33 cellular contexts compared by ENCODE assay signal in genomic region chr13:82675024-82675423, GRCh38.
"Had no signal": no experiment of that assay in that cellular context is flagged by ENCODE, and none has a peak within 500 bp of the region (broad histone marks: within the 10 kb centered on the region; RNA-seq: fewer than 3 reads in every experiment).

No MANE protein-coding gene starts in this region.

- H3K27ac ChIP-seq: brain microvascular endothelial cell, coronary artery, dorsolateral prefrontal cortex, WERI-Rb-1 had no signal

- H3K4me3 ChIP-seq: coronary artery, dorsolateral prefrontal cortex had no signal

- H3K9me3 Mint-ChIP-seq: activated CD4-positive, alpha-beta T cell treated with anti-CD3 and anti-CD28 coated beads, Interleukin-2, amount 10 ng/mL, durations not matched to agents 7 days and 5 days; activated CD8-positive, alpha-beta T cell treated with anti-CD3 and anti-CD28 coated beads for 36 hours; activated T-cell treated with anti-CD3 and anti-CD28 coated beads, Interleukin-2, amount 50 U/mL, for 4 hours; activated T-helper 17 cell treated with anti-CD3 and anti-CD28 coated beads, Interleukin-2, amount 50 U/mL, for 72 hours; central memory CD8-positive, alpha-beta T cell; dendritic cell treated with granulocyte-macrophage colony-stimulating factor and Interleukin-4, amounts not matched to agents 40 ng/mL and 50 ng/mL, for 4 days; T-helper 2 cell treated with Interferon-gamma antibody and Interleukin-4, amounts not matched to agents 5 μg/mL and 100 μg/mL, for 36 hours had no signal

- ATAC-seq: activated CD4-positive, alpha-beta T cell treated with anti-CD3 and anti-CD28 coated beads for 36 hours; activated CD8-positive, alpha-beta T cell treated with anti-CD3 and anti-CD28 coated beads for 36 hours; activated T-cell treated with anti-CD3 and anti-CD28 coated beads, Interleukin-2, amount 50 U/mL, for 4 hours; activated T-helper 17 cell treated with anti-CD3 and anti-CD28 coated beads, Interleukin-2, amount 50 U/mL, for 72 hours; esophagus mucosa; T-helper 17 cell had no signal

- H3K4me3 Mint-ChIP-seq: activated CD4-positive, alpha-beta T cell treated with anti-CD3 and anti-CD28 coated beads for 36 hours; activated CD4-positive, alpha-beta T cell treated with anti-CD3 and anti-CD28 coated beads, Interleukin-2, amount 10 ng/mL, durations not matched to agents 7 days and 5 days; activated CD8-positive, alpha-beta T cell treated with anti-CD3 and anti-CD28 coated beads for 36 hours; activated naive CD8-positive, alpha-beta T cell; activated T-cell treated with anti-CD3 and anti-CD28 coated beads, Interleukin-2, amount 50 U/mL, for 4 hours; activated T-helper 17 cell treated with anti-CD3 and anti-CD28 coated beads, Interleukin-2, amount 50 U/mL, for 72 hours; central memory CD8-positive, alpha-beta T cell; dendritic cell treated with granulocyte-macrophage colony-stimulating factor and Interleukin-4, amounts not matched to agents 40 ng/mL and 50 ng/mL, for 4 days; endodermal cell; T-helper 17 cell; T-helper 2 cell treated with Interferon-gamma antibody and Interleukin-4, amounts not matched to agents 5 μg/mL and 100 μg/mL, for 36 hours had no signal

- FAIRE-seq: astrocyte, bronchial epithelial cell had no signal

- H3K27me3 Mint-ChIP-seq: activated CD4-positive, alpha-beta T cell treated with anti-CD3 and anti-CD28 coated beads for 36 hours; activated CD4-positive, alpha-beta T cell treated with anti-CD3 and anti-CD28 coated beads, Interleukin-2, amount 10 ng/mL, durations not matched to agents 7 days and 5 days; activated CD8-positive, alpha-beta T cell treated with anti-CD3 and anti-CD28 coated beads for 36 hours; activated naive CD8-positive, alpha-beta T cell; activated T-helper 17 cell treated with anti-CD3 and anti-CD28 coated beads, Interleukin-2, amount 50 U/mL, for 72 hours; central memory CD8-positive, alpha-beta T cell; dendritic cell treated with granulocyte-macrophage colony-stimulating factor and Interleukin-4, amounts not matched to agents 40 ng/mL and 50 ng/mL, for 4 days; T-helper 17 cell had no signal

- H3K27ac Mint-ChIP-seq: activated CD4-positive, alpha-beta T cell treated with anti-CD3 and anti-CD28 coated beads for 36 hours; activated CD4-positive, alpha-beta T cell treated with anti-CD3 and anti-CD28 coated beads, Interleukin-2, amount 10 ng/mL, durations not matched to agents 7 days and 5 days; activated CD8-positive, alpha-beta T cell treated with anti-CD3 and anti-CD28 coated beads for 36 hours; activated naive CD8-positive, alpha-beta T cell; activated T-helper 17 cell treated with anti-CD3 and anti-CD28 coated beads, Interleukin-2, amount 50 U/mL, for 72 hours; dendritic cell treated with granulocyte-macrophage colony-stimulating factor and Interleukin-4, amounts not matched to agents 40 ng/mL and 50 ng/mL, for 4 days; endodermal cell; T-helper 17 cell; T-helper 2 cell treated with Interferon-gamma antibody and Interleukin-4, amounts not matched to agents 5 μg/mL and 100 μg/mL, for 36 hours had no signal

- H3K4me1 Mint-ChIP-seq: activated CD4-positive, alpha-beta T cell treated with anti-CD3 and anti-CD28 coated beads for 36 hours; activated CD4-positive, alpha-beta T cell treated with anti-CD3 and anti-CD28 coated beads, Interleukin-2, amount 10 ng/mL, durations not matched to agents 7 days and 5 days; activated T-helper 17 cell treated with anti-CD3 and anti-CD28 coated beads, Interleukin-2, amount 50 U/mL, for 72 hours; central memory CD8-positive, alpha-beta T cell; endodermal cell; T-helper 17 cell had no signal

- H3K27me3 ChIP-seq: brain microvascular endothelial cell, dorsolateral prefrontal cortex had no signal

- DNase-seq: activated CD4-positive, alpha-beta T cell treated with anti-CD3 and anti-CD28 coated beads for 36 hours; activated CD4-positive, alpha-beta T cell treated with anti-CD3 and anti-CD28 coated beads, Interleukin-2, amount 10 ng/mL, durations not matched to agents 7 days and 5 days; activated CD4-positive, alpha-beta T cell treated with anti-CD3 and anti-CD28 coated beads, Interleukin-2, amount 50 U/mL, for 48 hours; activated CD4-positive, CD25-positive, alpha-beta regulatory T cell; activated CD4-positive, CD25-positive, alpha-beta regulatory T cell treated with anti-CD3 and anti-CD28 coated beads, Interleukin-2, amount 50 U/mL, for 72 hours; activated CD8-positive, alpha-beta memory T cell treated with anti-CD3 and anti-CD28 coated beads for 24 hours; activated CD8-positive, alpha-beta T cell treated with anti-CD3 and anti-CD28 coated beads for 36 hours; activated effector memory CD4-positive, alpha-beta T cell treated with Interleukin-2 at 50 U/mL for 16 hours; activated gamma-delta T cell treated with Interleukin-2 at 50 U/mL for 16 hours; activated naive CD4-positive, alpha-beta T cell treated with anti-CD3 and anti-CD28 coated beads, Interleukin-2, amount 50 U/mL, for 16 hours; activated naive CD4-positive, alpha-beta T cell treated with Interleukin-2 at 50 U/mL for 16 hours; activated T-cell treated with anti-CD3 and anti-CD28 coated beads, Interleukin-2, amount 50 U/mL, for 4 hours; amniotic stem cell; anterior cingulate cortex; brain microvascular endothelial cell; dorsolateral prefrontal cortex; effector memory CD4-positive, alpha-beta T cell; endodermal cell; foreskin fibroblast; head of caudate nucleus; T-helper 1 cell; T-helper 17 cell; T1000; WERI-Rb-1 had no signal

- H3K36me3 ChIP-seq: brain microvascular endothelial cell, WERI-Rb-1 had no signal

- H3K36me3 Mint-ChIP-seq: activated naive CD8-positive, alpha-beta T cell had no signal
